Comparison of ENCODE assay signal across 1 cellular context in the genomic region with DNA sequence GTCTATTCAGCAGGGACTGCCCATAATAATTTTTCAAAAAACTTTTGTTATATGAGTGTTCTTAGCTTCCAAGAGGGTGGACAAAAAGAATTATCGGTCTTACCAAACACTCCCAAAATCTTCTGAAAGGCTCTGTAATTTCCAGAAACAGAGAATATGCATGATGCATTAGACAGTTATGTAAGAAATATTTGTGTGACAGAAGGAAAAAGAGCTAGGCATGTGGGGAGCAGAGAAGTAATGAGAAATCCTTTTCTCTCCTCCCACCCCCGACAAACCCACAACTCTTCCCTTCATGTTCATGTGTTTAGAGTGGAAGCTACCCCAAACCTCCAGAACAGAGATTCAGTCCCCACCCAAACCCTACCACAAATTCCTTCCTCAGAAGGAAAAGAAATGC.
TF ChIP-seq lines count a peak whose summit lies in the region.

No MANE protein-coding gene starts in this region.

TF ChIP-seq in H1, 55 proteins besides CTCF, POLR2A, EP300 and RAD21:
- TF ChIP-seq BCL11A (IDR thresholded peaks at IDR 0.05; ENCODE audit: low read depth in 2 of 2, low read length in 2 of 2), result no peak
- no peak for TF ChIP-seq YY1 (IDR thresholded peaks at IDR 0.05; ENCODE audit: low read depth, low read length)
- TF ChIP-seq TEAD4 (IDR thresholded peaks at IDR 0.05; ENCODE audit: low read depth, low read length), result no peak
- TF ChIP-seq KDM5A (IDR thresholded peaks at IDR 0.05; ENCODE audit: low read length), result no peak
- no peak for TF ChIP-seq POLR2AphosphoS5 (IDR thresholded peaks at IDR 0.05; ENCODE audit: low read depth, low read length)
- no peak for TF ChIP-seq SUZ12 (IDR thresholded peaks at IDR 0.05; ENCODE audit: low read length)
- TF ChIP-seq, protein P1, sequence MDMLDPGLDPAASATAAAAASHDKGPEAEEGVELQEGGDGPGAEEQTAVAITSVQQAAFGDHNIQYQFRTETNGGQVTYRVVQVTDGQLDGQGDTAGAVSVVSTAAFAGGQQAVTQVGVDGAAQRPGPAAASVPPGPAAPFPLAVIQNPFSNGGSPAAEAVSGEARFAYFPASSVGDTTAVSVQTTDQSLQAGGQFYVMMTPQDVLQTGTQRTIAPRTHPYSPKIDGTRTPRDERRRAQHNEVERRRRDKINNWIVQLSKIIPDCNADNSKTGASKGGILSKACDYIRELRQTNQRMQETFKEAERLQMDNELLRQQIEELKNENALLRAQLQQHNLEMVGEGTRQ (IDR thresholded peaks at IDR 0.05; ENCODE audit: low read length), result no peak
- TF ChIP-seq SP2 (IDR thresholded peaks at IDR 0.05; ENCODE audit: low read length), result no peak
- no peak for TF ChIP-seq CBX8 (IDR thresholded peaks at IDR 0.05; ENCODE audit: borderline replicate concordance, low read depth, low read length)
- no peak for TF ChIP-seq TCF12 (IDR thresholded peaks at IDR 0.05; ENCODE audit: low read depth, low read length)
- TF ChIP-seq SIRT6 (IDR thresholded peaks at IDR 0.05; ENCODE audit: low read length), result no peak
- TF ChIP-seq KDM1A (IDR thresholded peaks at IDR 0.05; ENCODE audit: borderline replicate concordance, low read length), result no peak
- no peak for TF ChIP-seq CEBPB (IDR thresholded peaks at IDR 0.05; ENCODE audit: low read depth, low read length)
- TF ChIP-seq SIX5 (IDR thresholded peaks at IDR 0.05; ENCODE audit: low read depth, low read length), result no peak
- TF ChIP-seq NANOG (IDR thresholded peaks at IDR 0.05; ENCODE audit: insufficient read depth, low read depth, low read length, poor library complexity, severe bottlenecking), result no peak
- TF ChIP-seq RNF2 (IDR thresholded peaks at IDR 0.05; ENCODE audit: borderline replicate concordance, low read depth, low read length, missing control alignments, poor library complexity, severe bottlenecking), result no peak
- TF ChIP-seq SAP30 (IDR thresholded peaks at IDR 0.05; ENCODE audit: insufficient read depth, insufficient replicate concordance, low read length), result no peak
- no peak for TF ChIP-seq SRF (IDR thresholded peaks at IDR 0.05; ENCODE audit: low read depth, low read length)
- TF ChIP-seq, protein P2, sequence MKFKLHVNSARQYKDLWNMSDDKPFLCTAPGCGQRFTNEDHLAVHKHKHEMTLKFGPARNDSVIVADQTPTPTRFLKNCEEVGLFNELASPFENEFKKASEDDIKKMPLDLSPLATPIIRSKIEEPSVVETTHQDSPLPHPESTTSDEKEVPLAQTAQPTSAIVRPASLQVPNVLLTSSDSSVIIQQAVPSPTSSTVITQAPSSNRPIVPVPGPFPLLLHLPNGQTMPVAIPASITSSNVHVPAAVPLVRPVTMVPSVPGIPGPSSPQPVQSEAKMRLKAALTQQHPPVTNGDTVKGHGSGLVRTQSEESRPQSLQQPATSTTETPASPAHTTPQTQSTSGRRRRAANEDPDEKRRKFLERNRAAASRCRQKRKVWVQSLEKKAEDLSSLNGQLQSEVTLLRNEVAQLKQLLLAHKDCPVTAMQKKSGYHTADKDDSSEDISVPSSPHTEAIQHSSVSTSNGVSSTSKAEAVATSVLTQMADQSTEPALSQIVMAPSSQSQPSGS (IDR thresholded peaks at IDR 0.05; ENCODE audit: low read length), result no peak
- TF ChIP-seq TBP (IDR thresholded peaks at IDR 0.05; ENCODE audit: low read depth, low read length), result no peak
